Comparison of ENCODE assay signal across 1 cellular context in genomic region chr3:171077261-171077660, GRCh38.
TF ChIP-seq lines count a peak whose summit lies in the region.

No MANE protein-coding gene starts in this region.

TF ChIP-seq in K562, 482 proteins besides CTCF, POLR2A, EP300 and RAD21 (continued from another document):
- TF ChIP-seq CEBPB (tag; IDR thresholded peaks at IDR 0.05) (peak; percentile 34), PYGO2 (tag; IDR thresholded peaks at IDR 0.05) (no peak), PKNOX1 (IDR thresholded peaks at IDR 0.05) (peak; percentile 54; the same call in 1 of the 2 replicates), ZFP30 (CRISPR knock-in tag; IDR thresholded peaks at IDR 0.05; ENCODE audit: borderline replicate concordance) (no peak), MEIS2 (IDR thresholded peaks at IDR 0.05; ENCODE audit: partially characterized antibody) (peak; percentile 62), HDAC2 (IDR thresholded peaks at IDR 0.05) (no peak), TEAD4 (IDR thresholded peaks at IDR 0.05; ENCODE audit: low read length) (no peak), TEAD4 (CRISPR knock-in tag; IDR thresholded peaks at IDR 0.05; ENCODE audit: borderline replicate concordance) (no peak), ZNF444 (CRISPR knock-in tag; IDR thresholded peaks at IDR 0.05) (no peak)
